In the genomic region with DNA sequence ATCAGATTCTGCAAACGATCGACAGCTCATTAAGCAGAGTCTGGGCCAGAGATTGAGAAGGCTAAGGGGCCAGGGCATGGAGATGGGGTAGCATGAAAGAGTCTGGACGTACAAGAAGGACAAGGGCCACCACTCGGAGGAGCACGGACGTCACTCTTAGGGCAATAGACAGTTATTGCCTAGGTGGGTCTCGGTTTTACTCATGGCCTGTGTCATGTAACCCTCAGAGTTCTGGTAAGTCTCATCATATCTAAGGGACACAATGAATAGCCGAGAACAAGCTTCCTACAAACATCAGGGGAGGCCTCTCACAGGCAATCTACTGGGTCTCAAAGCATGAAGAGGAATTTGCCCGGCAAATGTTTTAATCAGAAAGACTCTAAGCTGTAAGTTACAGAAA, we compare ENCODE assay signal across 1 cellular context.
TF ChIP-seq lines count a peak whose summit lies in the region.

No MANE protein-coding gene starts in this region.

TF ChIP-seq in HepG2, 621 proteins besides CTCF, POLR2A, EP300 and RAD21:
- TF ChIP-seq, protein P1, sequence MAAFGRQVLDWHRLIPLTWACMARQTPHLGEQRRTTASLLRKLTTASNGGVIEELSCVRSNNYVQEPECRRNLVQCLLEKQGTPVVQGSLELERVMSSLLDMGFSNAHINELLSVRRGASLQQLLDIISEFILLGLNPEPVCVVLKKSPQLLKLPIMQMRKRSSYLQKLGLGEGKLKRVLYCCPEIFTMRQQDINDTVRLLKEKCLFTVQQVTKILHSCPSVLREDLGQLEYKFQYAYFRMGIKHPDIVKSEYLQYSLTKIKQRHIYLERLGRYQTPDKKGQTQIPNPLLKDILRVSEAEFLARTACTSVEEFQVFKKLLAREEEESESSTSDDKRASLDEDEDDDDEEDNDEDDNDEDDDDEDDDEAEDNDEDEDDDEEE (CRISPR knock-in tag; IDR thresholded peaks at IDR 0.05), result no peak
- TF ChIP-seq, protein P2, sequence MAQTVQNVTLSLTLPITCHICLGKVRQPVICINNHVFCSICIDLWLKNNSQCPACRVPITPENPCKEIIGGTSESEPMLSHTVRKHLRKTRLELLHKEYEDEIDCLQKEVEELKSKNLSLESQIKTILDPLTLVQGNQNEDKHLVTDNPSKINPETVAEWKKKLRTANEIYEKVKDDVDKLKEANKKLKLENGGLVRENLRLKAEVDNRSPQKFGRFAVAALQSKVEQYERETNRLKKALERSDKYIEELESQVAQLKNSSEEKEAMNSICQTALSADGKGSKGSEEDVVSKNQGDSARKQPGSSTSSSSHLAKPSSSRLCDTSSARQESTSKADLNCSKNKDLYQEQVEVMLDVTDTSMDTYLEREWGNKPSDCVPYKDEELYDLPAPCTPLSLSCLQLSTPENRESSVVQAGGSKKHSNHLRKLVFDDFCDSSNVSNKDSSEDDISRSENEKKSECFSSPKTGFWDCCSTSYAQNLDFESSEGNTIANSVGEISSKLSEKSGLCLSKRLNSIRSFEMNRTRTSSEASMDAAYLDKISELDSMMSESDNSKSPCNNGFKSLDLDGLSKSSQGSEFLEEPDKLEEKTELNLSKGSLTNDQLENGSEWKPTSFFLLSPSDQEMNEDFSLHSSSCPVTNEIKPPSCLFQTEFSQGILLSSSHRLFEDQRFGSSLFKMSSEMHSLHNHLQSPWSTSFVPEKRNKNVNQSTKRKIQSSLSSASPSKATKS (CRISPR knock-in tag; IDR thresholded peaks at IDR 0.05), result no peak
- TF ChIP-seq XRCC5 (optimal IDR thresholded peaks at IDR 0.05; ENCODE audit: low read length), result no peak
- TF ChIP-seq, protein P3, sequence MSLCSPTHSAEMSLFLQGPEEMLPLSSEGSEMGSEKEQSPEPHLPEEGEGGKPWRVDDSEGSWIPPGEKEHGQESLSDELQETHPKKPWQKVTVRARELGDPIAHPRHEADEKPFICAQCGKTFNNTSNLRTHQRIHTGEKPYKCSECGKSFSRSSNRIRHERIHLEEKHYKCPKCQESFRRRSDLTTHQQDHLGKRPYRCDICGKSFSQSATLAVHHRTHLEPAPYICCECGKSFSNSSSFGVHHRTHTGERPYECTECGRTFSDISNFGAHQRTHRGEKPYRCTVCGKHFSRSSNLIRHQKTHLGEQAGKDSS (CRISPR knock-in tag; IDR thresholded peaks at IDR 0.05; ENCODE audit: borderline replicate concordance, low read depth), result no peak
- TF ChIP-seq POLR2AphosphoS2 (IDR thresholded peaks at IDR 0.05; ENCODE audit: low read depth, low read length), result no peak
- TF ChIP-seq, protein P4, sequence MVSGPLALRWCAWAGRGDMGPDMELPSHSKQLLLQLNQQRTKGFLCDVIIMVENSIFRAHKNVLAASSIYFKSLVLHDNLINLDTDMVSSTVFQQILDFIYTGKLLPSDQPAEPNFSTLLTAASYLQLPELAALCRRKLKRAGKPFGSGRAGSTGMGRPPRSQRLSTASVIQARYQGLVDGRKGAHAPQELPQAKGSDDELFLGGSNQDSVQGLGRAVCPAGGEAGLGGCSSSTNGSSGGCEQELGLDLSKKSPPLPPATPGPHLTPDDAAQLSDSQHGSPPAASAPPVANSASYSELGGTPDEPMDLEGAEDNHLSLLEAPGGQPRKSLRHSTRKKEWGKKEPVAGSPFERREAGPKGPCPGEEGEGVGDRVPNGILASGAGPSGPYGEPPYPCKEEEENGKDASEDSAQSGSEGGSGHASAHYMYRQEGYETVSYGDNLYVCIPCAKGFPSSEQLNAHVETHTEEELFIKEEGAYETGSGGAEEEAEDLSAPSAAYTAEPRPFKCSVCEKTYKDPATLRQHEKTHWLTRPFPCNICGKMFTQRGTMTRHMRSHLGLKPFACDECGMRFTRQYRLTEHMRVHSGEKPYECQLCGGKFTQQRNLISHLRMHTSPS (CRISPR knock-in tag; IDR thresholded peaks at IDR 0.05; ENCODE audit: low read depth), result no peak
